Comparison of ENCODE assay signal across 8 cellular contexts in genomic region chr1:8816831-8817412, GRCh38. TPM values are rescaled to one million over a fixed set of nuclear protein-coding genes. Genes with fewer than 3 reads are reported as not detected.
A peak's percentile ranks its signal among the peaks of the same experiment; 100 is the strongest.
DNase-seq lines count a peak whose midpoint lies in the region; ATAC-seq and TF ChIP-seq lines count a peak whose summit lies in the region.

No MANE protein-coding gene starts in this region.

- H3K36me3 ChIP-seq in breast epithelium (no peaks in the 10 kb centered on the region), kidney epithelial cell (ENCODE audit: control insufficient read depth, insufficient read depth, low read length) (no peaks in the 10 kb centered on the region)

- peaks cover 0 to 5% of the 10 kb centered on the region in 2 donors for H3K27me3 Mint-ChIP-seq in T-cell

- ATAC-seq in T-cell (replicated peaks in 1 of 4) = peak; percentile 19 to 40 (median 34)

- DNase-seq in GM03348 (ENCODE audit: low spot score) (peak; percentile 29), HFF-Myc (ENCODE audit: extremely low read depth, low read depth) (no peak), T-cell (peak in 18 of 34 experiments; percentile 2 to 36 (median 12)), breast epithelium (ENCODE audit: low spot score in 2 of 2) (peak in 1 of 2 donors; percentile 30), kidney epithelial cell (ENCODE audit: low read depth) (no peak), SW 1271 (lab: John Stamatoyannopoulos, UW) (no peak), AG08396 (ENCODE audit: low spot score) (no peak)
- DNase-seq in stimulated activated CD4-positive, alpha-beta T cell treated with anti-CD3 and anti-CD28 coated beads, Interleukin-1b, Interleukin-23, amount 100 ng/mL, for 48 hours = peak; percentile 5

- peak overlapping the region; percentile 94 to 96 for H3K27ac Mint-ChIP-seq in T-cell

- H3K9me3 ChIP-seq in breast epithelium = no peaks in the 10 kb centered on the region

- H3K9me3 Mint-ChIP-seq in T-cell = no peaks in the 10 kb centered on the region

- CTCF ChIA-PET in T-cell (lab: Charles Lee) = interaction anchor here in 1 of 2 donors (0.7 to 1.0 kb wide), 2 partner anchors 42 to 156 kb away, joined by 3 to 4 read pairs; no protein-coding TSS in a partner anchor

- H3K27me3 ChIP-seq in breast epithelium (no peaks in the 10 kb centered on the region), kidney epithelial cell (ENCODE audit: control insufficient read depth, insufficient read depth, low read length) (no peaks in the 10 kb centered on the region)

- TF ChIP-seq CTCF in HFF-Myc (IDR thresholded peaks at IDR 0.05; ENCODE audit: low read depth, low read length, missing control alignments) (no peak), breast epithelium (IDR thresholded peaks at IDR 0.05) (no peak), kidney epithelial cell (IDR thresholded peaks at IDR 0.05; ENCODE audit: insufficient read depth, low read length, poor library complexity, severe bottlenecking) (no peak)

- no peaks in the 10 kb centered on the region for H3K36me3 Mint-ChIP-seq in T-cell

- no peak for TF ChIP-seq POLR2A in breast epithelium (IDR thresholded peaks at IDR 0.05)

- POLR2A ChIA-PET in T-cell (lab: Charles Lee) = interaction anchor here in 1 of 2 donors (0.6 kb wide), 1 partner anchor 112 kb away, joined by 5 read pairs; no protein-coding TSS in a partner anchor

- H3K4me3 ChIP-seq in HFF-Myc (replicated peaks; ENCODE audit: low read depth, low read length) = peak overlapping the region; percentile 88
- H3K4me3 ChIP-seq in breast epithelium = peak overlapping the region; percentile 70 to 90 (median 83)
- H3K4me3 ChIP-seq in kidney epithelial cell (ENCODE audit: low read depth, low read length) = peak overlapping the region; percentile 89

- H3K4me1 ChIP-seq in breast epithelium = peaks cover 0 to 10% of the 10 kb centered on the region in 2 donors

- peaks cover 41 to 51% (median 42%) of the 10 kb centered on the region in 3 donors for H3K4me1 Mint-ChIP-seq in T-cell

- H3K27ac ChIP-seq in breast epithelium = peak overlapping the region; percentile 98

- H3K4me3 Mint-ChIP-seq in T-cell = peak overlapping the region; percentile 84 to 93 (median 85)

- intact Hi-C loops in breast epithelium (cut with DNase I; ENCODE audit: low total_unique reads) = no loop called here

RNA-seq across cellular contexts. Expression of gene RERE, which starts 0.5 kb away (rescaled TPM):
- total RNA-seq in T-cell (100 to 1,000 TPM in 3 of 5 donors, 10 to 100 TPM in 2; 85.1 to 116 (median 103) TPM), breast epithelium (100 to 1,000 TPM in 2 of 3 donors, 10 to 100 TPM in 1; 65.8 to 166 (median 123) TPM), kidney epithelial cell (33.3 and 47.5 TPM in 2 replicates)

Comparison
In these comparisons a context has a peak if more than half of its experiments do, and no peak if none do; other contexts are left out.
1. DNase-seq: peak in GM03348 (single experiment), T-cell (18 of 34) and stimulated activated CD4-positive, alpha-beta T cell treated with anti-CD3 and anti-CD28 coated beads, Interleukin-1b, Interleukin-23, amount 100 ng/mL, for 48 hours (single experiment); none in HFF-Myc (single experiment), kidney epithelial cell (single experiment), SW 1271 (0 of 2) and AG08396 (single experiment).
2. Peak in every context shown above with its lines, with median percentiles within 50 percentile points of each other: H3K4me3 ChIP-seq.